21 cellular contexts compared by ENCODE assay signal in genomic region chr21:31915566-31915965, GRCh38. TPM values are rescaled to one million over a fixed set of nuclear protein-coding genes. Genes with fewer than 3 reads are reported as not detected.
DNase-seq lines count a peak whose midpoint lies in the region; TF ChIP-seq lines count a peak whose summit lies in the region.
"Had no signal": no experiment of that assay in that cellular context is flagged by ENCODE, and none has a peak within 500 bp of the region (broad histone marks: within the 10 kb centered on the region; RNA-seq: fewer than 3 reads in every experiment).

No MANE protein-coding gene starts in this region.

- H3K27me3 Mint-ChIP-seq in type B pancreatic cell, result no peaks in the 10 kb centered on the region

- DNase-seq in NCI-H510A treated with DMSO at 0.1 percent for 48 hours (lab: John Stamatoyannopoulos, UW), result peak; percentile 73
- DNase-seq in NCI-H510A (lab: John Stamatoyannopoulos, UW), result no peak
- peak; percentile 48 for DNase-seq in DMS53 treated with DMSO at 0.1 percent for 48 hours (lab: John Stamatoyannopoulos, UW; ENCODE audit: unreplicated experiment)
- peak; percentile 78 for DNase-seq in NCI-H82 treated with DMSO at 0.1 percent for 48 hours (lab: John Stamatoyannopoulos, UW; ENCODE audit: unreplicated experiment)
- DNase-seq in type B pancreatic cell (ENCODE audit: extremely low spot score, unreplicated experiment), result no peak
- no peak for DNase-seq in NCI-H187 treated with DMSO at 0.1 percent for 48 hours (lab: John Stamatoyannopoulos, UW)
- DNase-seq in uterus, result no peak
- DNase-seq: Calu3; CD8-positive, alpha-beta memory T cell; DMS79; Karpas-422; NCI-H1417 treated with DMSO at 0.1 percent for 48 hours; NCI-H2029; NCI-H524 treated with DMSO at 0.1 percent for 48 hours; NK-92 treated with Interleukin-12 subunit alpha and Interleukin-12 subunit beta, amount 100 ng/mL, for 24 hours; SHP77 treated with DMSO at 0.1 percent for 48 hours; SK-N-SH; T-helper 2 cell had no signal

- no peaks in the 10 kb centered on the region for H3K36me3 ChIP-seq in uterus

- no peak overlapping the region for H3K27ac ChIP-seq in uterus
- H3K27ac ChIP-seq: C4-2B, RWPE1 had no signal

- no peaks in the 10 kb centered on the region for H3K4me1 ChIP-seq in uterus

- no peaks in the 10 kb centered on the region for H3K27me3 ChIP-seq in uterus

- H3K4me1 Mint-ChIP-seq in type B pancreatic cell (ENCODE audit: unreplicated experiment), result peaks cover 58% of the 10 kb centered on the region
- H3K4me1 Mint-ChIP-seq: CD8-positive, alpha-beta memory T cell had no signal

- TF ChIP-seq POLR2A in uterus (IDR thresholded peaks at IDR 0.05), result no peak

- H3K4me3 ChIP-seq in uterus, result no peak overlapping the region

- H3K27ac Mint-ChIP-seq in type B pancreatic cell, result peak overlapping the region; percentile 17
- H3K27ac Mint-ChIP-seq: CD8-positive, alpha-beta memory T cell had no signal

- intact Hi-C loops in uterus (cut with DNase I; ENCODE audit: low total_unique reads), result no loop called here

- peaks cover 36% of the 10 kb centered on the region for H3K36me3 Mint-ChIP-seq in type B pancreatic cell
- H3K36me3 Mint-ChIP-seq: CD8-positive, alpha-beta memory T cell had no signal

- H3K9me3 ChIP-seq in uterus, result no peaks in the 10 kb centered on the region
- H3K9me3 ChIP-seq: SK-N-SH had no signal

- peaks cover 12% of the 10 kb centered on the region for H3K9me3 Mint-ChIP-seq in type B pancreatic cell

- no peak for TF ChIP-seq CTCF in type B pancreatic cell (conservative IDR thresholded peaks at IDR 0.05)
- TF ChIP-seq CTCF in uterus (IDR thresholded peaks at IDR 0.05), result no peak

- H3K4me3 Mint-ChIP-seq in type B pancreatic cell, result no peak overlapping the region
- H3K4me3 Mint-ChIP-seq: CD8-positive, alpha-beta memory T cell had no signal

RNA-seq across cellular contexts. Expression of gene HUNK, which starts 42.7 kb away (rescaled TPM):
- total RNA-seq in type B pancreatic cell (ENCODE audit: low replicate concordance) (11.3 and 44.0 TPM in 2 replicates), uterus (1 to 10 TPM; 1.5 to 8.8 (median 4.6) TPM)
- total RNA-seq: MCF 10A had no signal

Comparison
In these comparisons a context has a peak if more than half of its experiments do, and no peak if none do; other contexts are left out.
1. DNase-seq: peak in NCI-H510A treated with DMSO at 0.1 percent for 48 hours (single experiment), DMS53 treated with DMSO at 0.1 percent for 48 hours (single experiment) and NCI-H82 treated with DMSO at 0.1 percent for 48 hours (single experiment); none in NCI-H510A (single experiment), type B pancreatic cell (single experiment), NCI-H187 treated with DMSO at 0.1 percent for 48 hours (single experiment) and uterus (0 of 2).